12 cellular contexts compared by ENCODE assay signal in the genomic region with DNA sequence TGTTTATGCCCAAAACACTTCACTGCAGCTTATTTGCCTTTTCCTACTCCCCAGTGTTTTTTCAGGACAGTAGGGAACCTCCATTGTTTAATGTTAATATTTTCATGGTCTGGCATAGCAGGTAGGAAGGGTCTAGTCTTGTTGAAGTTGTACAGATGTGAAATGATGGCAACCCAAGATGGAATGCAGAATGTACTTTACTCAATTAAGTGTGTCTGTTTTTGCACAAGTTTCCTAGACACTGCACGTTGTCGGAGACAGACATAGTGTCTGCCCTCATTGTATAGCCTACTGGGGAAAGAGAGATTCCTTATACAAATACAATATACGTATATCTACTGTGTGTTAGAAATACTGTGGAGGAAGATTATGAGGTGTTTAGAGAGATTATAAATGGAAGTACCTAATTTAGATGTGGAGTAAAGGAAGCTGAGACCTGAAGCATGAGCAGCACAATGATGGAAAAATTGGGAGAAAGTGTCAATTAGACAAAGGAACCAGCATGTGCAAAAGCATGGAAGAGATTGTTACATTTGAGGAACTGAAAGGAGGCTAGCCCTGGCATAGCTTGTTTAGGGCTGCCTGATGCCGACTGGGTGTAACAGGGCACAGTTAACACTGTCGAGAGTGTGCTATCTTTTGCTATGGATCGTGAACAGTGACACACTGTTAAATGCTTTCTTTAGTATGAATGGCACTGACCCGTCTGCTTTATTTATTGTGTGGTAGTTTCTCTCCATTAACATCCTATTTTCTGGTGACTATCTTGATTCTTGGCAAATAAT. TPM values are rescaled to one million over a fixed set of nuclear protein-coding genes. Genes with fewer than 3 reads are reported as not detected.
DNase-seq lines count a peak whose midpoint lies in the region; ATAC-seq, FAIRE-seq and TF ChIP-seq lines count a peak whose summit lies in the region.
"Had no signal": no experiment of that assay in that cellular context is flagged by ENCODE, and none has a peak within 500 bp of the region (broad histone marks: within the 10 kb centered on the region; RNA-seq: fewer than 3 reads in every experiment).

No MANE protein-coding gene starts in this region.

- peaks cover 0 to 9% of the 10 kb centered on the region in 2 experiments; a peak in 1 of 4 replicates for H3K36me3 ChIP-seq in GM12878 (ENCODE audit: control insufficient read depth in 2 of 2, insufficient read depth in 2 of 2, low read length in 1 of 2)
- peaks cover 23% of the 10 kb centered on the region for H3K36me3 ChIP-seq in suprapubic skin

- SMC1A ChIA-PET in GM12878 (lab: Charles Lee; ENCODE audit: uncharacterized antibody, unreplicated experiment) = interaction anchor here (0.8 to 3.3 kb wide), 4 partner anchors 9 to 145 kb away, joined by 3 to 43 read pairs (median 4); no protein-coding TSS in a partner anchor

- no peak overlapping the region for H3K27ac ChIP-seq in GM12878 (ENCODE audit: control insufficient read depth, insufficient read depth)
- H3K27ac ChIP-seq in suprapubic skin = no peak overlapping the region

- RAD21 ChIA-PET in GM12878 (lab: Charles Lee; ENCODE audit: unreplicated experiment) = interaction anchor here (0.7 to 1.5 kb wide), 5 partner anchors 8 to 47 kb away, joined by 3 to 8 read pairs (median 4); no protein-coding TSS in a partner anchor

- no peak for FAIRE-seq in GM12878 (lab: Jason Lieb, UNC)

- H3K9me3 ChIP-seq in GM12878 (replicated peaks; ENCODE audit: control insufficient read depth, insufficient read depth, low read length) = peaks cover 2% of the 10 kb centered on the region; the same call in 1 of the 3 replicates
- no peaks in the 10 kb centered on the region for H3K9me3 ChIP-seq in suprapubic skin

- no peak overlapping the region for H2AFZ ChIP-seq in GM12878 (ENCODE audit: control insufficient read depth, low read depth, low read length)

- TF ChIP-seq RAD21 in GM12878 (IDR thresholded peaks at IDR 0.05; ENCODE audit: insufficient read depth, low read depth, low read length) = no peak

- in situ Hi-C loops in GM12878 (cut with MboI) = loop anchor here (25.0 kb wide), 1 partner anchor 858 kb away; no protein-coding TSS in a partner anchor

- DNase-seq in GM12878 (ENCODE audit: low read depth, low spot score) (peak; percentile 25), pons (ENCODE audit: low spot score) (peak; percentile 86), ecto neural progenitor cell (ENCODE audit: low spot score) (no peak), NCI-H128 (lab: John Stamatoyannopoulos, UW; ENCODE audit: unreplicated experiment) (no peak), amniotic stem cell (lab: John Stamatoyannopoulos, UW) (no peak), suprapubic skin (ENCODE audit: low spot score in 2 of 2) (no peak)
- DNase-seq: activated CD8-positive, alpha-beta memory T cell treated with anti-CD3 and anti-CD28 coated beads, Interleukin-2, amount 10 ng/mL, durations not matched to agents 7 days and 5 days; NCI-H748 treated with DMSO at 0.1 percent for 48 hours; stimulated activated CD4-positive, alpha-beta T cell treated with anti-CD3 and anti-CD28 coated beads, Interleukin-4, amount 100 ng/mL, for 24 hours; T-helper 2 cell had no signal

- H3K4me1 ChIP-seq in GM12878 (ENCODE audit: control insufficient read depth, insufficient read depth, low read length) = peaks cover 4% of the 10 kb centered on the region; the same call in 1 of the 2 replicates
- peaks cover 27% of the 10 kb centered on the region for H3K4me1 ChIP-seq in suprapubic skin

- H3K27me3 ChIP-seq in GM12878 (replicated peaks in 1 of 2; ENCODE audit: control insufficient read depth in 2 of 2, insufficient read depth in 2 of 2, low read length in 1 of 2) (no peaks in the 10 kb centered on the region), suprapubic skin (no peaks in the 10 kb centered on the region)

- TF ChIP-seq EP300 in GM12878 (IDR thresholded peaks at IDR 0.05; ENCODE audit: borderline replicate concordance in 1 of 2, control insufficient read depth in 1 of 2, low read depth in 2 of 2, low read length in 2 of 2) = no peak
- no peak for TF ChIP-seq EP300 in suprapubic skin (IDR thresholded peaks at IDR 0.05)

- CTCF ChIA-PET in GM12878 (lab: Yijun Ruan, JAX) = interaction anchor here (0.5 to 3.3 kb wide), 10 partner anchors 8 to 1366 kb away, joined by 3 to 17 read pairs (median 4); no protein-coding TSS in a partner anchor

- no peak overlapping the region; the same call in 1 of the 2 replicates for H3K4me2 ChIP-seq in GM12878 (ENCODE audit: control insufficient read depth, insufficient read depth)

- POLR2A ChIA-PET in GM12878 (lab: Charles Lee) = interaction anchor here (1.1 to 1.4 kb wide), 2 partner anchors 9 to 19 kb away, joined by 3 to 4 read pairs; no protein-coding TSS in a partner anchor

- H3K4me3 ChIP-seq in GM12878 = no peak overlapping the region
- no peak overlapping the region for H3K4me3 ChIP-seq in suprapubic skin

- TF ChIP-seq POLR2A in GM12878 (IDR thresholded peaks at IDR 0.05; ENCODE audit: low read depth, low read length) = no peak
- no peak for TF ChIP-seq POLR2A in suprapubic skin (IDR thresholded peaks at IDR 0.05)

- intact Hi-C loops in GM12878 (cut with micrococcal nuclease; ENCODE audit: unreplicated experiment) = no loop called here

- TF ChIP-seq CTCF in GM12878 (IDR thresholded peaks at IDR 0.05 in 2 of 3, conservative IDR thresholded peaks at IDR 0.05 in 1 of 3; ENCODE audit: control insufficient read depth in 2 of 3, extremely low read depth in 1 of 3, insufficient read depth in 1 of 3, low read depth in 3 of 3, low read length in 3 of 3) (no peak), suprapubic skin (IDR thresholded peaks at IDR 0.05) (no peak)

- peaks cover 8% of the 10 kb centered on the region for H3K79me2 ChIP-seq in GM12878 (ENCODE audit: control insufficient read depth, insufficient read depth, low read length)

- ATAC-seq in GM18520 (IDR thresholded peaks at IDR 0.05; ENCODE audit: unreplicated experiment) = peak; percentile 59
- ATAC-seq in HG03196 (IDR thresholded peaks at IDR 0.05; ENCODE audit: unreplicated experiment) = peak; percentile 68
- ATAC-seq in GM12878 = peak; percentile 87
- ATAC-seq: activated CD8-positive, alpha-beta memory T cell treated with anti-CD3 and anti-CD28 coated beads, Interleukin-2, amount 10 ng/mL, durations not matched to agents 7 days and 5 days had no signal

- BruUV-seq in GM12878 (replicated peaks; lab: Mats Ljungman, UMichigan) = no TSS peak

- H4K20me1 ChIP-seq in GM12878 (ENCODE audit: control insufficient read depth, insufficient read depth) = no peaks in the 10 kb centered on the region

- no peak overlapping the region for H3K9ac ChIP-seq in GM12878 (ENCODE audit: control insufficient read depth, insufficient read depth, low read length)

- 81% methylated on average over 7 of the region's 7 CpGs for WGBS in GM12878 (ENCODE audit: insufficient coverage, insufficient replicate concordance, low lambda C conversion rate, missing lambda C conversion rate)
- WGBS in suprapubic skin = 86% methylated on average over 7 of the region's 7 CpGs

TF ChIP-seq in GM12878, 131 proteins besides CTCF, POLR2A, EP300 and RAD21 (continues in another document):
- TF ChIP-seq CBX3 (IDR thresholded peaks at IDR 0.05; ENCODE audit: borderline replicate concordance, low read depth) = no peak
- no peak for TF ChIP-seq JUNB (IDR thresholded peaks at IDR 0.05)
- TF ChIP-seq STAT3 (IDR thresholded peaks at IDR 0.05; ENCODE audit: low read depth, low read length) = no peak
- peak; percentile 33 to 39; a peak in 3 of 4 replicates for TF ChIP-seq IKZF2 (IDR thresholded peaks at IDR 0.05)
- no peak; a peak in 1 of 4 replicates for TF ChIP-seq BHLHE40 (IDR thresholded peaks at IDR 0.05; ENCODE audit: borderline replicate concordance in 1 of 2, low read depth in 2 of 2, low read length in 1 of 2)
- TF ChIP-seq ASH2L (IDR thresholded peaks at IDR 0.05; ENCODE audit: borderline replicate concordance, low read depth) = no peak
- peak; percentile 48; the same call in 1 of the 2 replicates for TF ChIP-seq IRF4 (IDR thresholded peaks at IDR 0.05; ENCODE audit: low read depth, low read length)
- TF ChIP-seq ESRRA (IDR thresholded peaks at IDR 0.05; ENCODE audit: low read length) = no peak
- no peak for TF ChIP-seq SP1 (IDR thresholded peaks at IDR 0.05; ENCODE audit: low read depth, low read length)
- no peak for TF ChIP-seq ELK1 (IDR thresholded peaks at IDR 0.05; ENCODE audit: low read depth, low read length)
- TF ChIP-seq RCOR1 (conservative IDR thresholded peaks at IDR 0.05; ENCODE audit: low read depth, low read length) = no peak
- no peak for TF ChIP-seq HDAC6 (IDR thresholded peaks at IDR 0.05; ENCODE audit: unreplicated experiment)
- TF ChIP-seq MYC (IDR thresholded peaks at IDR 0.05; ENCODE audit: insufficient read depth, insufficient read length, insufficient replicate concordance, low read length, severe bottlenecking) = no peak
- TF ChIP-seq ZNF24 (IDR thresholded peaks at IDR 0.05) = no peak

RNA-seq across cellular contexts. Expression of gene CPEB2, which starts 18.4 kb away (rescaled TPM):
- total RNA-seq in GM12878 (2013; cell fraction: nucleolus; rRNA removed) = 23.9 and 29.3 TPM in 2 replicates
- 3.9 and 5.4 TPM in 2 replicates for total RNA-seq in GM12878 (2014; rRNA removed)
- 4.5 and 6.4 TPM in 2 replicates for total RNA-seq in GM12878 (2014; rRNA removed; fragmentation: Illumina TruSeq; extraction: Trizol)
- 8.3 and 9.9 TPM in 2 replicates for total RNA-seq in GM12878 (2021)
- 2.1 TPM for polyA plus RNA-seq in GM12878 (2011; ENCODE audit: low read depth)
- 7.5 and 13.1 TPM in 2 replicates for polyA plus RNA-seq in GM12878 (2011; rRNA removed)
- 2.4 and 3.9 TPM in 2 replicates for polyA plus RNA-seq in GM12878 (2011; cell fraction: cytosol; rRNA removed)
- polyA plus RNA-seq in GM12878 (2011; cell fraction: nucleus; rRNA removed) = 11.8 and 13.2 TPM in 2 replicates
- 3.0 and 4.6 TPM in 2 replicates for polyA plus RNA-seq in GM12878 (2012)
- 5.5 and 7.7 TPM in 2 replicates for polyA plus RNA-seq in GM12878 (2014; fragmentation: Illumina TruSeq; extraction: Trizol)
- polyA plus RNA-seq in GM12878 (2014; fragmentation: Nextera tagmentation; extraction: Ambion mirVana) = 1 to 10 TPM in 1 of 2 experiments, under 1 TPM in 1; 0.84 to 1.4 TPM
- polyA plus RNA-seq in GM12878 (2014; rRNA removed) = 3.5 and 3.7 TPM in 2 replicates
- 1 to 10 TPM in 1 of 2 experiments, under 1 TPM in 1; 0.73 to 2.3 TPM for polyA plus RNA-seq in GM12878 (2016; fragmentation: Nextera tagmentation; extraction: Ambion mirVana)
- 12.5 and 15.4 TPM in 2 replicates for polyA minus RNA-seq in GM12878 (2011; rRNA and poly(A)+ RNA removed)
- polyA minus RNA-seq in GM12878 (2011; cell fraction: cytosol; rRNA and poly(A)+ RNA removed) = 4.5 and 6.3 TPM in 2 replicates
- 13.7 and 19.3 TPM in 2 replicates for polyA minus RNA-seq in GM12878 (2011; cell fraction: nucleus; rRNA and poly(A)+ RNA removed)
- total RNA-seq in suprapubic skin = 10 to 100 TPM; 43.6 to 70.1 (median 49.8) TPM

Comparison
In these comparisons a context has a peak if more than half of its experiments do, and no peak if none do; other contexts are left out.
1. DNase-seq: peak in GM12878 (single experiment) and pons (single experiment); none in ecto neural progenitor cell (single experiment), NCI-H128 (single experiment), amniotic stem cell (single experiment) and suprapubic skin (0 of 2).
2. Peak in every context shown above with its lines, with median percentiles within 50 percentile points of each other: ATAC-seq.